In the genomic region with DNA sequence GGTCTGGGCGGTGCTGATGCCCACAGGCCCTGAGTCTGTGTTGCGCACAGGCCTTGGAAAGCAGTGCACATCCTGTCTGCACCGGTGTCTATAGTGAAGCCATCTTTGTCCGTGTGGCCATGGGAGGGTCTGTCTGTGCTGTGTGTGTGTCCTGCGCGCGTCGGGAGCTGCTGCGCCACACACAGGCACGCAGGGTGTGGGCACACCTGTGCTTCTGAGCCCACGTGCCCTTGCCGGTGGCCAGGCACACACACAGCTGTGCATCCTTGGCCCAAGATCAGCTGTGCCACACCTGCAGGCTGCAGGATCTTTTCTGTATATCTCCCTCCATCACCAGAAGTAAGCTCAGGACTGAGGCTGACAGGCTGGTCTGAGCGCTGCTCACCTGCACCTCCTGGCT, we compare ENCODE assay signal across 1 cellular context.
TF ChIP-seq lines count a peak whose summit lies in the region.

No MANE protein-coding gene starts in this region.

TF ChIP-seq in A549, 52 proteins besides CTCF, POLR2A, EP300 and RAD21 (continued from another document):
- TF ChIP-seq, protein P1, sequence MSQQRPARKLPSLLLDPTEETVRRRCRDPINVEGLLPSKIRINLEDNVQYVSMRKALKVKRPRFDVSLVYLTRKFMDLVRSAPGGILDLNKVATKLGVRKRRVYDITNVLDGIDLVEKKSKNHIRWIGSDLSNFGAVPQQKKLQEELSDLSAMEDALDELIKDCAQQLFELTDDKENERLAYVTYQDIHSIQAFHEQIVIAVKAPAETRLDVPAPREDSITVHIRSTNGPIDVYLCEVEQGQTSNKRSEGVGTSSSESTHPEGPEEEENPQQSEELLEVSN (IDR thresholded peaks at IDR 0.05; ENCODE audit: borderline replicate concordance, low read depth), result no peak
- TF ChIP-seq, protein P2, sequence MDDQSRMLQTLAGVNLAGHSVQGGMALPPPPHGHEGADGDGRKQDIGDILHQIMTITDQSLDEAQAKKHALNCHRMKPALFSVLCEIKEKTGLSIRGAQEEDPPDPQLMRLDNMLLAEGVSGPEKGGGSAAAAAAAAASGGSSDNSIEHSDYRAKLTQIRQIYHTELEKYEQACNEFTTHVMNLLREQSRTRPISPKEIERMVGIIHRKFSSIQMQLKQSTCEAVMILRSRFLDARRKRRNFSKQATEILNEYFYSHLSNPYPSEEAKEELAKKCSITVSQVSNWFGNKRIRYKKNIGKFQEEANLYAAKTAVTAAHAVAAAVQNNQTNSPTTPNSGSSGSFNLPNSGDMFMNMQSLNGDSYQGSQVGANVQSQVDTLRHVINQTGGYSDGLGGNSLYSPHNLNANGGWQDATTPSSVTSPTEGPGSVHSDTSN (IDR thresholded peaks at IDR 0.05), result no peak
- TF ChIP-seq ESRRA (IDR thresholded peaks at IDR 0.05; ENCODE audit: borderline replicate concordance, low read length) (no peak), MYC (IDR thresholded peaks at IDR 0.05; ENCODE audit: borderline replicate concordance, low read length) (no peak), SREBF2 (IDR thresholded peaks at IDR 0.05) (no peak), JUN (IDR thresholded peaks at IDR 0.05) (no peak), RARB (CRISPR knock-in tag; IDR thresholded peaks at IDR 0.05) (no peak), ZC3H11A (IDR thresholded peaks at IDR 0.05) (no peak)
TF ChIP-seq in A549: peak in this region for 0.
